8 cellular contexts compared by ENCODE assay signal in the genomic region with DNA sequence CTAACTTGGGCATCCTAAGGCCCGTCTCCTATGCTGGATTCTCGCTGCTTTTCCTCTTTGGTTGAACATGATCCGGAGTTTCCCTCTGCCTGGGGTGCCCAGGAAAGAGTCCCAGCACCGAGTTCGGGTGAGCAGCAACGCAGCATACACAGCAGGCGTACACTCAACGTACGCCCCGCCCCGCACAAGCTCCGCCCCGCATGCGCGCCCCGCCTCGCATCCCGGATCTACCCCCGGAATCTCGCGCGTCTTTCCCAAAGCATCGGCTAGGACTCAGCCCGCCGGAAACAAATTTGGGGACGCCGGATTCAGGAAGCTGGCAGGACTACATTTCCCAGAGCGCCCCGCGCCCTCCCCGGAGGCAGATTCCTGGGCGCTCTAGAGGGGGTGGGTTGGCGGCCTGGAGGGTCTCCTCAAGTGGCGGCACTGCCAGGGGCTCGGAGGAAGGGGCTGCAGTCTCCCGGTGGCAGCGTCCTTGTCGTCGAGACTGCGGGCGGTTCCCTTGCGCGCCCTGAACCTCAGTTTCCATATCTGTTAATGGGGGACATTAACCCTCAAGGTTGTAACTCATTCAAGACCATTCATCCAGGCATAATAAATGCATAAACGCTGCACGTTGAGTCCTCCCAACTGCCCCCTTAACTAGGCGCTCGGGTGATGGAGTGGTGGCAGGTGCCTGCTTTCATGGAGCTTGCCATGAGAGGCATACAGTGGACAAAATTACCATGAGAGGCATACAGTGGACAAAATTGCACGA. TPM values are rescaled to one million over a fixed set of nuclear protein-coding genes. Genes with fewer than 3 reads are reported as not detected.
A peak's percentile ranks its signal among the peaks of the same experiment; 100 is the strongest.
DNase-seq lines count a peak whose midpoint lies in the region; ATAC-seq and TF ChIP-seq lines count a peak whose summit lies in the region.

No MANE protein-coding gene starts in this region.

- peak overlapping the region; percentile 94 for H4K8ac ChIP-seq in trophoblast cell (ENCODE audit: low read depth, low read length)

- H3K9me3 ChIP-seq in adrenal gland (replicated peaks in 1 of 3) (no peaks in the 10 kb centered on the region), heart left ventricle (no peaks in the 10 kb centered on the region), trophoblast cell (ENCODE audit: insufficient read depth, low read depth, low read length) (peaks cover 2% of the 10 kb centered on the region), tibial nerve (no peaks in the 10 kb centered on the region)

- H3K4me2 ChIP-seq in trophoblast cell (ENCODE audit: low read length): peak overlapping the region; percentile 96

- peak; percentile 53 for ATAC-seq in HG02588 (IDR thresholded peaks at IDR 0.05; ENCODE audit: unreplicated experiment)
- ATAC-seq in heart left ventricle: peak; percentile 92 to 95 (median 94)

- H3K4me1 ChIP-seq in adrenal gland (replicated peaks in 1 of 2) (peaks cover 21 to 31% of the 10 kb centered on the region in 2 donors), heart left ventricle (peaks cover 9 to 37% (median 32%) of the 10 kb centered on the region in 12 donors), trophoblast cell (ENCODE audit: control insufficient read depth in 1 of 2, insufficient read depth in 2 of 2, low read length in 2 of 2) (peaks cover 9 to 14% of the 10 kb centered on the region in 2 experiments), tibial nerve (peaks cover 0 to 41% (median 22%) of the 10 kb centered on the region in 4 donors)

- no peak overlapping the region for H3K23ac ChIP-seq in trophoblast cell (ENCODE audit: low read length)

- peak overlapping the region; percentile 93 for H3K4me3 ChIP-seq in GM08714 (ENCODE audit: low read length)
- peak overlapping the region in 3 of 4 donors; percentile 20 to 54 (median 50) for H3K4me3 ChIP-seq in adrenal gland
- peak overlapping the region; percentile 36 to 94 (median 79) for H3K4me3 ChIP-seq in heart left ventricle
- H3K4me3 ChIP-seq in trophoblast cell (ENCODE audit: low read depth, low read length): peak overlapping the region; percentile 73
- peak overlapping the region; percentile 45 to 82 (median 70) for H3K4me3 ChIP-seq in tibial nerve

- TF ChIP-seq POLR2A in adrenal gland (IDR thresholded peaks at IDR 0.05) (peak; percentile 31 to 86), heart left ventricle (IDR thresholded peaks at IDR 0.05) (peak in 1 of 2 donors; percentile 83), tibial nerve (IDR thresholded peaks at IDR 0.05) (peak; percentile 51 to 83)

- H3K18ac ChIP-seq in trophoblast cell (ENCODE audit: low read length): peak overlapping the region; percentile 68

- H3K4ac ChIP-seq in trophoblast cell (ENCODE audit: low read depth, low read length): peak overlapping the region; percentile 18

- H3K79me1 ChIP-seq in trophoblast cell (ENCODE audit: low read length): peaks cover 9% of the 10 kb centered on the region

- peak overlapping the region; percentile 90 for H3K9ac ChIP-seq in trophoblast cell (ENCODE audit: low read length)

- H4K91ac ChIP-seq in trophoblast cell (ENCODE audit: low read depth, low read length): peak overlapping the region; percentile 68

- H2AK5ac ChIP-seq in trophoblast cell (ENCODE audit: low read length): peak overlapping the region; percentile 36

- H2AFZ ChIP-seq in trophoblast cell (ENCODE audit: insufficient read depth, low read length, poor library complexity): peak overlapping the region; percentile 57

- H4K12ac ChIP-seq in trophoblast cell (ENCODE audit: low read depth, low read length): peak overlapping the region; percentile 85

- WGBS in adrenal gland, 4 donors: 4 to 11% (median 5%) methylated on average over 11 to 48 of the region's 48 CpGs
- 5 to 9% (median 5%) methylated on average over 27 to 48 of the region's 48 CpGs for WGBS in heart left ventricle, 4 donors
- WGBS in trophoblast cell (ENCODE audit: extremely low coverage, insufficient coverage, insufficient read length): no CpG with 5 or more reads among the region's 48 CpGs
- 5 to 6% methylated on average over 22 to 41 of the region's 48 CpGs for WGBS in tibial nerve, 2 donors

- H3K36me3 ChIP-seq in adrenal gland (replicated peaks in 1 of 2): peaks cover 0 to 16% of the 10 kb centered on the region in 2 donors
- peaks cover 0 to 17% (median 14%) of the 10 kb centered on the region in 9 donors for H3K36me3 ChIP-seq in heart left ventricle
- H3K36me3 ChIP-seq in trophoblast cell (ENCODE audit: control insufficient read depth in 1 of 2, insufficient read depth in 2 of 2, low read length in 2 of 2): peaks cover 14 to 16% of the 10 kb centered on the region in 2 experiments
- H3K36me3 ChIP-seq in tibial nerve: peaks cover 0 to 17% (median 0%) of the 10 kb centered on the region in 3 donors

- H3K27ac ChIP-seq in adrenal gland: peak overlapping the region; percentile 37 to 91 (median 83)
- peak overlapping the region; percentile 70 to 90 (median 88) for H3K27ac ChIP-seq in heart left ventricle
- H3K27ac ChIP-seq in trophoblast cell (ENCODE audit: low read depth, low read length): peak overlapping the region; percentile 73
- H3K27ac ChIP-seq in tibial nerve: peak overlapping the region; percentile 73 to 96 (median 91)

- H2BK120ac ChIP-seq in trophoblast cell (ENCODE audit: insufficient read depth, low read length, poor library complexity): peak overlapping the region; percentile 26

- TF ChIP-seq CTCF in adrenal gland (IDR thresholded peaks at IDR 0.05): no peak
- no peak for TF ChIP-seq CTCF in heart left ventricle (IDR thresholded peaks at IDR 0.05)
- TF ChIP-seq CTCF in tibial nerve (IDR thresholded peaks at IDR 0.05): no peak

- TF ChIP-seq EP300 in tibial nerve (IDR thresholded peaks at IDR 0.05): peak; percentile 90 to 91

- no peak overlapping the region for H2BK5ac ChIP-seq in trophoblast cell (ENCODE audit: low read depth, low read length, poor library complexity)

- peak overlapping the region; percentile 79 for H3K14ac ChIP-seq in trophoblast cell (ENCODE audit: low read length)

- H3K79me2 ChIP-seq in trophoblast cell (ENCODE audit: control insufficient read depth, insufficient read depth, low read length, poor library complexity): peaks cover 7% of the 10 kb centered on the region

- H3K27me3 ChIP-seq in adrenal gland (no peaks in the 10 kb centered on the region), heart left ventricle (no peaks in the 10 kb centered on the region), trophoblast cell (ENCODE audit: insufficient read depth, low read length) (no peaks in the 10 kb centered on the region), tibial nerve (no peaks in the 10 kb centered on the region)

- intact Hi-C loops in adrenal gland (cut with DNase I) (no loop called here), heart left ventricle (cut with DNase I) (loop anchor here in 6 of 10 donors (1.0 to 10.0 kb wide), 8 partner anchors 33 to 186 kb away; a partner anchor contains a TSS)

- DNase-seq in NCI-H1105 (lab: John Stamatoyannopoulos, UW) (peak; percentile 85), SW480 (ENCODE audit: low spot score) (peak; percentile 92), adrenal gland (peak; percentile 97 to 99 (median 97)), heart left ventricle (peak; percentile 97 to 98 (median 98)), trophoblast cell (peak; percentile 92 to 96), tibial nerve (ENCODE audit: low spot score in 2 of 2) (peak; percentile 91 to 98)

- no peak overlapping the region for H2BK12ac ChIP-seq in trophoblast cell (ENCODE audit: low read length)

RNA-seq across cellular contexts. Expression of a gene that starts 1.8 kb away (rescaled TPM):
- 10 to 100 TPM in 5 of 8 donors, 1 to 10 TPM in 3; 6.7 to 23.7 (median 13.2) TPM for total RNA-seq in adrenal gland
- 10 to 100 TPM in 1 of 3 donors, 1 to 10 TPM in 2; 3.9 to 18.5 (median 4.6) TPM for polyA plus RNA-seq in adrenal gland
- 10 to 100 TPM in 1 of 9 donors, 1 to 10 TPM in 8; 4.8 to 11.6 (median 6.5) TPM for total RNA-seq in heart left ventricle
- polyA plus RNA-seq in heart left ventricle: 1 to 10 TPM; 5.7 to 7.1 TPM
- polyA plus RNA-seq in trophoblast cell (2013): 5.0 and 5.6 TPM in 2 replicates
- 10 to 100 TPM; 20.3 to 43.2 (median 34.4) TPM for total RNA-seq in tibial nerve

RNA-seq across cellular contexts. Expression of a gene that starts 19.4 kb away (rescaled TPM):
- not detected for total RNA-seq in adrenal gland
- polyA plus RNA-seq in adrenal gland: 1 to 10 TPM in 1 of 3 donors, not detected in 2; 1.1 TPM
- total RNA-seq in heart left ventricle: under 1 TPM in 1 of 9 donors, not detected in 8; 0.32 TPM
- not detected for polyA plus RNA-seq in heart left ventricle
- polyA plus RNA-seq in trophoblast cell (2013): 0.27 and 0.42 TPM in 2 replicates
- total RNA-seq in tibial nerve: not detected

RNA-seq across cellular contexts. Expression of a gene that starts 26.4 kb away (rescaled TPM):
- total RNA-seq in adrenal gland (not detected), heart left ventricle (not detected), tibial nerve (not detected)
- polyA plus RNA-seq in adrenal gland (not detected), heart left ventricle (not detected)
- not detected in 2 replicates for polyA plus RNA-seq in trophoblast cell (2013)

RNA-seq across cellular contexts. Expression of a gene that starts 33.7 kb away (rescaled TPM):
- total RNA-seq in adrenal gland (100 to 1,000 TPM in 1 of 8 donors, 10 to 100 TPM in 7; 32.4 to 103 (median 73.1) TPM), heart left ventricle (100 to 1,000 TPM in 4 of 9 donors, 10 to 100 TPM in 5; 58.4 to 167 (median 95.0) TPM), tibial nerve (10 to 100 TPM; 10.5 to 28.5 (median 16.8) TPM)
- polyA plus RNA-seq in adrenal gland (100 to 1,000 TPM in 2 of 3 donors, 10 to 100 TPM in 1; 68.6 to 194 (median 178) TPM), heart left ventricle (100 to 1,000 TPM in 1 of 2 donors, 10 to 100 TPM in 1; 43.4 to 134 TPM)
- 24.5 and 24.6 TPM in 2 replicates for polyA plus RNA-seq in trophoblast cell (2013)

RNA-seq across cellular contexts. Expression of a gene that starts 34.4 kb away (rescaled TPM):
- total RNA-seq in adrenal gland: 1 to 10 TPM in 6 of 8 donors, under 1 TPM in 2; 0.30 to 3.3 (median 1.1) TPM
- polyA plus RNA-seq in adrenal gland: 1 to 10 TPM; 1.9 to 2.7 (median 2.3) TPM
- total RNA-seq in heart left ventricle: 1 to 10 TPM in 3 of 9 donors, under 1 TPM in 6; 0.34 to 3.4 (median 0.70) TPM
- polyA plus RNA-seq in heart left ventricle: 1 to 10 TPM; 1.7 TPM
- 0.42 and 0.55 TPM in 2 replicates for polyA plus RNA-seq in trophoblast cell (2013)
- total RNA-seq in tibial nerve: 10 to 100 TPM in 1 of 4 donors, 1 to 10 TPM in 1, under 1 TPM in 2; 0.21 to 15.3 (median 0.74) TPM

Comparison
In these comparisons a context has a peak if more than half of its experiments do, and no peak if none do; other contexts are left out.
1. Peak in every context shown above with its lines: DNase-seq, ATAC-seq, H3K4me3 ChIP-seq and H3K27ac ChIP-seq.
2. intact Hi-C loops: an anchor here in heart left ventricle (1.0 to 10.0 kb wide); none called in adrenal gland.